Comparison of ENCODE assay signal across 9 cellular contexts in the genomic region with DNA sequence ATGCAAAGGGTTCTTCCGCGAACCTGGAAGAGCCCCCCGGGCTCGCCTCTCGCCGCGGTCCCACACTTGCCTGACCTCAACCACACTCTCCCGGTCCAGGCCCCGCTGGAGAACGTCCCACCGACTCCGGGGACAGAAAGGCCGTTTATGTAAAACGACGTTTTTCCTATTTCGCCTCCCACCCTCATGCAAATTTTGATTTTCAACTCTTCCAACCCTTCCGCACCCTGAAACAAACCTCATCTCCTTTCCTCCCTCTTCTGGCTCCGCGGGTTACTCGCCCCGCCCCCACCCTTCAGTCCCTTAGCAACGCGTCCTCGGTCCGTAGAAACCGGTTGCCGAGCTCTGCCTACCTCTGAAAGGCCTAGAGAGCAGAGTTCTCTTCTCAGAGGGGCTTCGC. TPM values are rescaled to one million over a fixed set of nuclear protein-coding genes. Genes with fewer than 3 reads are reported as not detected.
A peak's percentile ranks its signal among the peaks of the same experiment; 100 is the strongest.
DNase-seq lines count a peak whose midpoint lies in the region; ATAC-seq, FAIRE-seq and TF ChIP-seq lines count a peak whose summit lies in the region.
"Had no signal": no experiment of that assay in that cellular context is flagged by ENCODE, and none has a peak within 500 bp of the region (broad histone marks: within the 10 kb centered on the region; RNA-seq: fewer than 3 reads in every experiment).

A gene (minus strand): TSS at position 279 of the 400 bp plus-strand sequence. CDS start 7,730 bp downstream, outside the sequence.

- H3K9me3 ChIP-seq in HUES6 (ENCODE audit: control insufficient read depth, insufficient read depth, low read depth, low read length) (no peaks in the 10 kb centered on the region), astrocyte (ENCODE audit: insufficient read depth, low read depth, low read length) (no peaks in the 10 kb centered on the region), iPS-15b (ENCODE audit: control insufficient read depth, insufficient read depth, low read length) (no peaks in the 10 kb centered on the region), smooth muscle cell (replicated peaks; ENCODE audit: low read depth) (no peaks in the 10 kb centered on the region)

- H2AFZ ChIP-seq in astrocyte (ENCODE audit: low read depth, low read length) (peak within 1 kb of the TSS; percentile 87), smooth muscle cell (ENCODE audit: low read depth) (peak within 1 kb of the TSS; percentile 87)
- H2AFZ ChIP-seq: parathyroid adenoma had no signal

- H3K27me3 ChIP-seq in HUES6 (ENCODE audit: control insufficient read depth, insufficient read depth, low read length) (no peaks in the 10 kb centered on the region), astrocyte (ENCODE audit: insufficient read depth, low read length) (no peaks in the 10 kb centered on the region), iPS-15b (ENCODE audit: control insufficient read depth, insufficient read depth, low read length) (no peaks in the 10 kb centered on the region), smooth muscle cell (ENCODE audit: low read depth) (no peaks in the 10 kb centered on the region)

- H3K9me3 Mint-ChIP-seq in astrocyte (ENCODE audit: unreplicated experiment): peaks cover 6% of the 10 kb centered on the region

- no peak within 1 kb of the TSS for H3K27ac ChIP-seq in HUES6 (ENCODE audit: low read depth, low read length)
- no peak within 1 kb of the TSS for H3K27ac ChIP-seq in astrocyte (ENCODE audit: low read depth, low read length)
- H3K27ac ChIP-seq in smooth muscle cell (ENCODE audit: low read depth): peak within 1 kb of the TSS; percentile 36
- H3K27ac ChIP-seq: parathyroid adenoma had no signal

- no peaks in the 10 kb centered on the region for H3F3A ChIP-seq in smooth muscle cell (ENCODE audit: low read depth)

- peak within 1 kb of the TSS; percentile 95 for H3K4me2 ChIP-seq in astrocyte (ENCODE audit: low read length)
- peak within 1 kb of the TSS; percentile 71 for H3K4me2 ChIP-seq in smooth muscle cell

- 37% methylated on average over 28 of the region's 28 CpGs for WGBS in smooth muscle cell (ENCODE audit: low lambda C conversion rate)

- H3K36me3 ChIP-seq in HUES6 (ENCODE audit: control insufficient read depth, insufficient read depth, low read length): no peaks in the 10 kb centered on the region
- H3K36me3 ChIP-seq in astrocyte (ENCODE audit: insufficient read depth, low read length): no peaks in the 10 kb centered on the region
- no peaks in the 10 kb centered on the region for H3K36me3 ChIP-seq in iPS-15b (ENCODE audit: control insufficient read depth, insufficient read depth, low read length)
- H3K36me3 ChIP-seq in smooth muscle cell (ENCODE audit: low read depth): no peaks in the 10 kb centered on the region

- no peaks in the 10 kb centered on the region for H3K4me1 Mint-ChIP-seq in astrocyte (ENCODE audit: low read depth, unreplicated experiment)

- no peak for FAIRE-seq in astrocyte (lab: Jason Lieb, UNC)

- H3K4me1 ChIP-seq in HUES6 (ENCODE audit: control insufficient read depth, insufficient read depth, low read length): peaks cover 13% of the 10 kb centered on the region
- no peaks in the 10 kb centered on the region for H3K4me1 ChIP-seq in astrocyte (ENCODE audit: insufficient read depth, low read length)
- H3K4me1 ChIP-seq in iPS-15b (ENCODE audit: control insufficient read depth, insufficient read depth, low read length): peaks cover 8% of the 10 kb centered on the region
- peaks cover 5% of the 10 kb centered on the region for H3K4me1 ChIP-seq in smooth muscle cell (ENCODE audit: low read depth)
- H3K4me1 ChIP-seq: parathyroid adenoma had no signal

- no peak for ATAC-seq in HG03457 (IDR thresholded peaks at IDR 0.05; ENCODE audit: unreplicated experiment)
- no peak for ATAC-seq in GM18502 (IDR thresholded peaks at IDR 0.05; ENCODE audit: poor library complexity, unreplicated experiment)

- peak within 1 kb of the TSS; percentile 78 for H3K4me3 Mint-ChIP-seq in astrocyte (ENCODE audit: unreplicated experiment)

- H3K36me3 Mint-ChIP-seq in astrocyte (ENCODE audit: low read depth, unreplicated experiment): no peaks in the 10 kb centered on the region

- H3K27me3 Mint-ChIP-seq in astrocyte (ENCODE audit: low read depth, unreplicated experiment): peaks cover 4% of the 10 kb centered on the region

- H3K4me3 ChIP-seq in HUES6 (ENCODE audit: low read depth, low read length) (peak within 1 kb of the TSS; percentile 63), astrocyte (ENCODE audit: insufficient read depth, low read depth, low read length) (peak within 1 kb of the TSS; percentile 61), iPS-15b (ENCODE audit: low read depth, low read length) (peak within 1 kb of the TSS; percentile 69), smooth muscle cell (peak within 1 kb of the TSS; percentile 28)

- H4K20me1 ChIP-seq in astrocyte (ENCODE audit: insufficient read depth, low read length) (no peaks in the 10 kb centered on the region), smooth muscle cell (ENCODE audit: low read depth) (no peaks in the 10 kb centered on the region)

- DNase-seq in astrocyte (ENCODE audit: low read depth) (peak; percentile 23), smooth muscle cell (lab: John Stamatoyannopoulos, UW; ENCODE audit: unreplicated experiment) (no peak), GM10266 (ENCODE audit: extremely low spot score) (no peak), OCI-M1 (lab: John Stamatoyannopoulos, UW) (no peak)

- H3K9ac ChIP-seq in HUES6 (ENCODE audit: low read length): no peak within 1 kb of the TSS
- peak within 1 kb of the TSS; percentile 57 for H3K9ac ChIP-seq in astrocyte (ENCODE audit: low read length)
- no peak within 1 kb of the TSS for H3K9ac ChIP-seq in iPS-15b (ENCODE audit: low read depth, low read length)
- no peak within 1 kb of the TSS for H3K9ac ChIP-seq in smooth muscle cell (ENCODE audit: low read depth)
- H3K9ac ChIP-seq: parathyroid adenoma had no signal

- no peak within 1 kb of the TSS for H3K27ac Mint-ChIP-seq in astrocyte (ENCODE audit: unreplicated experiment)

- TF ChIP-seq CTCF in astrocyte (IDR thresholded peaks at IDR 0.05; ENCODE audit: insufficient read depth, low read depth, low read length): no peak
- TF ChIP-seq CTCF in smooth muscle cell (IDR thresholded peaks at IDR 0.05; ENCODE audit: borderline replicate concordance, insufficient read depth, poor library complexity, severe bottlenecking): no peak
- no peak for TF ChIP-seq CTCF in GM10266 (IDR thresholded peaks at IDR 0.05; ENCODE audit: control insufficient read depth, insufficient read depth, low read depth, missing control alignments)

- H3K79me2 ChIP-seq in astrocyte (ENCODE audit: insufficient read depth, low read length) (no peaks in the 10 kb centered on the region), smooth muscle cell (ENCODE audit: low read depth) (no peaks in the 10 kb centered on the region)
- H3K79me2 ChIP-seq: parathyroid adenoma had no signal

RNA-seq across cellular contexts. Expression of the gene that starts here (rescaled TPM):
- not detected in 2 replicates for total RNA-seq in astrocyte
- not detected in 2 replicates for total RNA-seq in smooth muscle cell
- not detected in 2 replicates for polyA plus RNA-seq in smooth muscle cell

Comparison
In these comparisons a context has a peak if more than half of its experiments do, and no peak if none do; other contexts are left out.
1. Peak in DNase-seq, H3K4me3 ChIP-seq, H3K9ac ChIP-seq and H3K4me2 ChIP-seq in astrocyte; RNA of the gene not detected or under 1 TPM.